1 cellular context compared by ENCODE assay signal in the genomic region with DNA sequence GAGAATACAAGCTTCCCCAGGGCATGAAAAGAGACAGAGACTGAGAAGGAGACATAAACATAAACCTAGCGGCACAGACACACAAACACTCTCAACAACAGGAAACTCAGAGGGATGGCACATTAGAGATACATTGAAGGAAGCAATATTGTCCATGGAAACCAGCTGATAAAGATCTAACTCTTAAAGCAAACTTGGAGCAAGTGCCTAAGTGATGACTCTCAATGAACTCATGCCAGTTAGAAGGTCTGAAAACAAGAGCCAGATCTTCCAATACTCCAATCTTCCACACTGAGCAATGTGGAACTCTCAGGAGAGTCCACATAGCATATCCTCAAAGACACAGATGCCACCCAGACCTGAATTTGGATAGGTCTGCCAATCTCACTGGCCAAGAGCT.
TF ChIP-seq lines count a peak whose summit lies in the region.

No MANE protein-coding gene starts in this region.

TF ChIP-seq in GM23338, 12 proteins besides CTCF, POLR2A, EP300 and RAD21:
- TF ChIP-seq, protein P1, sequence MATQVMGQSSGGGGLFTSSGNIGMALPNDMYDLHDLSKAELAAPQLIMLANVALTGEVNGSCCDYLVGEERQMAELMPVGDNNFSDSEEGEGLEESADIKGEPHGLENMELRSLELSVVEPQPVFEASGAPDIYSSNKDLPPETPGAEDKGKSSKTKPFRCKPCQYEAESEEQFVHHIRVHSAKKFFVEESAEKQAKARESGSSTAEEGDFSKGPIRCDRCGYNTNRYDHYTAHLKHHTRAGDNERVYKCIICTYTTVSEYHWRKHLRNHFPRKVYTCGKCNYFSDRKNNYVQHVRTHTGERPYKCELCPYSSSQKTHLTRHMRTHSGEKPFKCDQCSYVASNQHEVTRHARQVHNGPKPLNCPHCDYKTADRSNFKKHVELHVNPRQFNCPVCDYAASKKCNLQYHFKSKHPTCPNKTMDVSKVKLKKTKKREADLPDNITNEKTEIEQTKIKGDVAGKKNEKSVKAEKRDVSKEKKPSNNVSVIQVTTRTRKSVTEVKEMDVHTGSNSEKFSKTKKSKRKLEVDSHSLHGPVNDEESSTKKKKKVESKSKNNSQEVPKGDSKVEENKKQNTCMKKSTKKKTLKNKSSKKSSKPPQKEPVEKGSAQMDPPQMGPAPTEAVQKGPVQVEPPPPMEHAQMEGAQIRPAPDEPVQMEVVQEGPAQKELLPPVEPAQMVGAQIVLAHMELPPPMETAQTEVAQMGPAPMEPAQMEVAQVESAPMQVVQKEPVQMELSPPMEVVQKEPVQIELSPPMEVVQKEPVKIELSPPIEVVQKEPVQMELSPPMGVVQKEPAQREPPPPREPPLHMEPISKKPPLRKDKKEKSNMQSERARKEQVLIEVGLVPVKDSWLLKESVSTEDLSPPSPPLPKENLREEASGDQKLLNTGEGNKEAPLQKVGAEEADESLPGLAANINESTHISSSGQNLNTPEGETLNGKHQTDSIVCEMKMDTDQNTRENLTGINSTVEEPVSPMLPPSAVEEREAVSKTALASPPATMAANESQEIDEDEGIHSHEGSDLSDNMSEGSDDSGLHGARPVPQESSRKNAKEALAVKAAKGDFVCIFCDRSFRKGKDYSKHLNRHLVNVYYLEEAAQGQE (IDR thresholded peaks at IDR 0.05; ENCODE audit: unreplicated experiment), result no peak
